18 cellular contexts compared by ENCODE assay signal in genomic region chr10:77574436-77574835, GRCh38.
A peak's percentile ranks its signal among the peaks of the same experiment; 100 is the strongest.
DNase-seq lines count a peak whose midpoint lies in the region; ATAC-seq and TF ChIP-seq lines count a peak whose summit lies in the region.
"Had no signal": no experiment of that assay in that cellular context is flagged by ENCODE, and none has a peak within 500 bp of the region (broad histone marks: within the 10 kb centered on the region; RNA-seq: fewer than 3 reads in every experiment).

No MANE protein-coding gene starts in this region.

- H3K27me3 Mint-ChIP-seq in HFFc6 (ENCODE audit: insufficient read depth) = no peaks in the 10 kb centered on the region; the same call in 1 of the 2 replicates
- H3K27me3 Mint-ChIP-seq in activated CD8-positive, alpha-beta T cell treated with anti-CD3 and anti-CD28 coated beads for 36 hours = no peaks in the 10 kb centered on the region
- H3K27me3 Mint-ChIP-seq: effector memory CD8-positive, alpha-beta T cell had no signal

- DNase-seq in HFFc6 = no peak
- no peak for DNase-seq in SK-N-SH
- DNase-seq in esophagus muscularis mucosa (ENCODE audit: extremely low spot score) = no peak
- DNase-seq in thoracic aorta (ENCODE audit: low spot score) = no peak
- no peak for DNase-seq in activated CD8-positive, alpha-beta T cell treated with anti-CD3 and anti-CD28 coated beads for 36 hours
- DNase-seq in activated T-cell treated with anti-CD3 and anti-CD28 coated beads for 4 hours = no peak
- DNase-seq: central memory CD4-positive, alpha-beta T cell; effector memory CD8-positive, alpha-beta T cell; mucosa of descending colon; NCI-H1694; NCI-H345; occipital lobe; right lobe of liver; substantia nigra had no signal

- no peak overlapping the region for H3K4me3 Mint-ChIP-seq in HFFc6
- no peak overlapping the region for H3K4me3 Mint-ChIP-seq in activated CD8-positive, alpha-beta T cell treated with anti-CD3 and anti-CD28 coated beads for 36 hours
- H3K4me3 Mint-ChIP-seq: effector memory CD8-positive, alpha-beta T cell; T-helper 1 cell treated with Interleukin-12 subunit alpha and Interleukin-12 subunit beta and Interleukin-4 antibody, amounts not matched to agents 30 μg/mL and 1 μg/mL, for 36 hours had no signal

- H3K9me3 Mint-ChIP-seq in HFFc6 = no peaks in the 10 kb centered on the region
- H3K9me3 Mint-ChIP-seq in activated CD8-positive, alpha-beta T cell treated with anti-CD3 and anti-CD28 coated beads for 36 hours = no peaks in the 10 kb centered on the region
- H3K9me3 Mint-ChIP-seq: activated T-helper 2 cell treated with anti-CD3 and anti-CD28 coated beads, Interferon-gamma antibody, Interleukin-2, Interleukin-4, amounts not matched to agents 10 μg/mL and 5 μg/mL and 100 μg/mL, durations not matched to agents 14 hours and 24 hours and 36 hours; effector memory CD8-positive, alpha-beta T cell; T-helper 1 cell treated with Interleukin-12 subunit alpha and Interleukin-12 subunit beta and Interleukin-4 antibody, amounts not matched to agents 30 μg/mL and 1 μg/mL, for 36 hours had no signal

- H3K27ac Mint-ChIP-seq in HFFc6 = no peak overlapping the region
- no peak overlapping the region for H3K27ac Mint-ChIP-seq in activated CD8-positive, alpha-beta T cell treated with anti-CD3 and anti-CD28 coated beads for 36 hours
- H3K27ac Mint-ChIP-seq: activated T-helper 2 cell treated with anti-CD3 and anti-CD28 coated beads, Interferon-gamma antibody, Interleukin-2, Interleukin-4, amounts not matched to agents 10 μg/mL and 5 μg/mL and 100 μg/mL, durations not matched to agents 14 hours and 24 hours and 36 hours; effector memory CD8-positive, alpha-beta T cell; T-helper 1 cell treated with Interleukin-12 subunit alpha and Interleukin-12 subunit beta and Interleukin-4 antibody, amounts not matched to agents 30 μg/mL and 1 μg/mL, for 36 hours had no signal

- H3K4me3 ChIP-seq in SK-N-SH (ENCODE audit: low read depth in 2 of 2, low read length in 1 of 2) (no peak overlapping the region), esophagus muscularis mucosa (no peak overlapping the region), thoracic aorta (no peak overlapping the region)
- H3K4me3 ChIP-seq: mucosa of descending colon, right lobe of liver had no signal

- peaks cover 44% of the 10 kb centered on the region for H3K4me1 Mint-ChIP-seq in HFFc6 (ENCODE audit: low read depth)
- H3K4me1 Mint-ChIP-seq in activated CD8-positive, alpha-beta T cell treated with anti-CD3 and anti-CD28 coated beads for 36 hours (ENCODE audit: low read depth) = no peaks in the 10 kb centered on the region

- no peak overlapping the region for H2AFZ ChIP-seq in SK-N-SH (ENCODE audit: low read depth)

- H3K27me3 ChIP-seq in SK-N-SH (ENCODE audit: insufficient read depth) = no peaks in the 10 kb centered on the region
- no peaks in the 10 kb centered on the region for H3K27me3 ChIP-seq in esophagus muscularis mucosa
- no peaks in the 10 kb centered on the region for H3K27me3 ChIP-seq in thoracic aorta (replicated peaks; ENCODE audit: insufficient read depth)
- H3K27me3 ChIP-seq: right lobe of liver had no signal

- TF ChIP-seq EP300 in SK-N-SH (IDR thresholded peaks at IDR 0.05; ENCODE audit: borderline replicate concordance in 1 of 2, low read depth in 1 of 2, low read length in 1 of 2) = no peak
- TF ChIP-seq EP300 in esophagus muscularis mucosa (IDR thresholded peaks at IDR 0.05) = no peak

- no peaks in the 10 kb centered on the region for H3F3A ChIP-seq in SK-N-SH (replicated peaks; ENCODE audit: insufficient read depth)

- no peaks in the 10 kb centered on the region for H3K9me3 ChIP-seq in SK-N-SH
- H3K9me3 ChIP-seq in esophagus muscularis mucosa = no peaks in the 10 kb centered on the region
- no peaks in the 10 kb centered on the region for H3K9me3 ChIP-seq in thoracic aorta
- H3K9me3 ChIP-seq: mucosa of descending colon, right lobe of liver had no signal

- H3K4me1 ChIP-seq in SK-N-SH (ENCODE audit: control insufficient read depth in 1 of 2, insufficient read depth in 2 of 2, low read depth in 1 of 2, low read length in 1 of 2) (peaks cover 3% of the 10 kb centered on the region in 2 experiments; a peak in 2 of 4 replicates), esophagus muscularis mucosa (peaks cover 6 to 75% (median 61%) of the 10 kb centered on the region in 4 donors), thoracic aorta (ENCODE audit: control insufficient read depth in 1 of 2, low read depth in 2 of 2) (peaks cover 11 to 58% of the 10 kb centered on the region in 2 donors)

- TF ChIP-seq RAD21 in SK-N-SH (IDR thresholded peaks at IDR 0.05; ENCODE audit: low read length) = no peak

- H3K27ac ChIP-seq in SK-N-SH (ENCODE audit: low read depth in 2 of 2, low read length in 1 of 2) (no peak overlapping the region), esophagus muscularis mucosa (replicated peaks in 1 of 4) (peak overlapping the region; percentile 60 to 76 (median 69)), thoracic aorta (no peak overlapping the region)
- H3K27ac ChIP-seq: right lobe of liver had no signal

- POLR2A ChIA-PET in SK-N-SH (lab: Yijun Ruan, JAX) = no interaction called here
- POLR2A ChIA-PET in activated CD8-positive, alpha-beta T cell treated with anti-CD3 and anti-CD28 coated beads for 36 hours (lab: Charles Lee) = no interaction called here

- intact Hi-C loops in esophagus muscularis mucosa (cut with DNase I) = no loop called here
- intact Hi-C loops in activated CD8-positive, alpha-beta T cell treated with anti-CD3 and anti-CD28 coated beads for 36 hours (cut with micrococcal nuclease) = no loop called here

- 82% methylated on average over 3 of the region's 3 CpGs for WGBS in SK-N-SH (ENCODE audit: low lambda C conversion rate)
- 66% methylated on average over 3 of the region's 3 CpGs for WGBS in esophagus muscularis mucosa

- no peaks in the 10 kb centered on the region; the same call in 1 of the 2 replicates for H4K20me1 ChIP-seq in SK-N-SH (ENCODE audit: insufficient read depth)

- TF ChIP-seq POLR2A in esophagus muscularis mucosa (IDR thresholded peaks at IDR 0.05; ENCODE audit: low read depth) = no peak

- H3K4me2 ChIP-seq in SK-N-SH = no peak overlapping the region

- peak; percentile 41; the same call in 1 of the 2 replicates for TF ChIP-seq CTCF in HFFc6 (IDR thresholded peaks at IDR 0.05)
- peak; percentile 40; the same call in 1 of the 2 replicates for TF ChIP-seq CTCF in SK-N-SH (IDR thresholded peaks at IDR 0.05)
- peak in 2 of 3 experiments; percentile 17 to 24 for TF ChIP-seq CTCF in esophagus muscularis mucosa (IDR thresholded peaks at IDR 0.05)
- TF ChIP-seq CTCF in thoracic aorta (IDR thresholded peaks at IDR 0.05) = peak; percentile 16
- TF ChIP-seq CTCF in activated CD8-positive, alpha-beta T cell treated with anti-CD3 and anti-CD28 coated beads for 36 hours (IDR thresholded peaks at IDR 0.05) = no peak

- H3K79me2 ChIP-seq in SK-N-SH (ENCODE audit: insufficient read depth) = peaks cover 7% of the 10 kb centered on the region; the same call in 1 of the 2 replicates

- no peak for ATAC-seq in thoracic aorta (ENCODE audit: insufficient number of reproducible peaks, low FRiP score, low read depth)
- ATAC-seq in activated CD8-positive, alpha-beta T cell treated with anti-CD3 and anti-CD28 coated beads for 36 hours = no peak
- ATAC-seq in HG03571 (IDR thresholded peaks at IDR 0.05; ENCODE audit: unreplicated experiment) = no peak
- ATAC-seq: effector memory CD8-positive, alpha-beta T cell; left lobe of liver; mucosa of descending colon had no signal

- no peaks in the 10 kb centered on the region for H3K9me2 ChIP-seq in SK-N-SH

- CTCF ChIA-PET in SK-N-SH (lab: Yijun Ruan, JAX) = no interaction called here
- CTCF ChIA-PET in activated CD8-positive, alpha-beta T cell treated with anti-CD3 and anti-CD28 coated beads for 36 hours (lab: Charles Lee) = no interaction called here

- no peaks in the 10 kb centered on the region for H3K36me3 ChIP-seq in SK-N-SH (replicated peaks in 1 of 2; ENCODE audit: control insufficient read depth in 1 of 2, insufficient read depth in 2 of 2, low read length in 1 of 2)
- H3K36me3 ChIP-seq in esophagus muscularis mucosa = no peaks in the 10 kb centered on the region
- H3K36me3 ChIP-seq in thoracic aorta = no peaks in the 10 kb centered on the region
- H3K36me3 ChIP-seq: right lobe of liver had no signal

- no peak overlapping the region for H3K9ac ChIP-seq in SK-N-SH

- H3K36me3 Mint-ChIP-seq in HFFc6 (ENCODE audit: low read depth) = peaks cover 19% of the 10 kb centered on the region
- H3K36me3 Mint-ChIP-seq in activated CD8-positive, alpha-beta T cell treated with anti-CD3 and anti-CD28 coated beads for 36 hours (ENCODE audit: low read depth) = no peaks in the 10 kb centered on the region

TF ChIP-seq in SK-N-SH, 30 proteins besides CTCF, POLR2A, EP300 and RAD21 (continues in another document):
- TF ChIP-seq USF2 (IDR thresholded peaks at IDR 0.05; ENCODE audit: borderline replicate concordance, low read depth, low read length) (no peak), ELF1 (IDR thresholded peaks at IDR 0.05) (no peak)

Comparison
In these comparisons a context has a peak if more than half of its experiments do, and no peak if none do; other contexts are left out.
1. H3K27ac ChIP-seq: peak in esophagus muscularis mucosa (4 of 4); none in SK-N-SH (0 of 2) and thoracic aorta (0 of 2).